Comparison of ENCODE assay signal across 9 cellular contexts in the genomic region with DNA sequence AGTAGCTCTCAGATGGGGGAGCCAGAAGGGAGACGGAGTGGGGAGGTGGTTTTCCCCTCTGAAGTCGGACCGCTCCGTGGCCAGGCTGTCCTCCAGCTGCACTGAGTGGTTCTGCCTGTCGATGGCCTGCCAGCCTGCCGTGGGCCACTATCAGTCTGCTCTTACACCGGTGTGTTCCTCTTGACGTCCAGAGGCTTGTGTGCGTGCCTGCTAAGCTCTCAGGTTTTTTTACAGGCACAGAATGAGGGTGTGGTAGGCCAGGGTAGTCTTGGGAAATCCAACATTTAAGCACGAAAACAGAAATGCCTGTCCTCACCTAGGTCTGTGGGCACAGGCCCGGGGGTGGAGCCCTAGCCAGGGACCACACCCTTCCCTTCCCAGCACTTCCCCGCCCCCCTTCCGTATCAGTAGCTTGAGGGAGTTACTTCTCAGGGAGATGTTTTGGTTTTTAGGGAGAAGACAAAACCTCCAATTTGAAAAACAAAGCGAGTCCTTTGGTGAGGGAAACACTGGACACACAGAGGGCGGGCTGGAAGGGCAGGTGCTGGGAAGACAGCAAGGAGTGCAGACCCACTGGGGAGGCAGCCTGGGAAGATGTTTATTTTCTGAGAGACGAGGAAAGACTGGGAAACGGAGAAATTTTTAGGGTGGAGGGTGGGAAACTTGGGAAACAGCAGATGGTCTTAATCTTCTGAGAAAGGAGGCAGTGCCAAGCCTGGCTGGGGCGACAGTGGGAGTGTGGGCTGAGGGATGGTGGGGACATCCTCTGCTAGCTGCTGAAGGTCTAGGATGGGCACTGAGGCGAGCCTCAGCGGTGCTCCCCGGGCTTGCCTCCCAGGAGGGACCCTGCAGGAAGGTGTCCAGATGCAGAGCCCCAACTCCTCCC.
DNase-seq lines count a peak whose midpoint lies in the region; ATAC-seq and TF ChIP-seq lines count a peak whose summit lies in the region.
"Had no signal": no experiment of that assay in that cellular context is flagged by ENCODE, and none has a peak within 500 bp of the region (broad histone marks: within the 10 kb centered on the region; RNA-seq: fewer than 3 reads in every experiment).

No MANE protein-coding gene starts in this region.

- H3K27me3 ChIP-seq in neutrophil = no peaks in the 10 kb centered on the region

- H3K27ac ChIP-seq in neutrophil = peak overlapping the region; percentile 87

- peaks cover 77 to 79% of the 10 kb centered on the region in 2 experiments for H3K4me1 ChIP-seq in neutrophil (ENCODE audit: control insufficient read depth in 1 of 2, insufficient read depth in 1 of 2, low read depth in 1 of 2, low read length in 1 of 2)

- H3K9me3 ChIP-seq in neutrophil = no peaks in the 10 kb centered on the region

- peak overlapping the region; percentile 20 to 57 for H3K4me3 ChIP-seq in neutrophil (ENCODE audit: low read depth in 1 of 2, low read length in 1 of 2)

- no peaks in the 10 kb centered on the region for H3K36me3 ChIP-seq in neutrophil

- ATAC-seq in HG02981 (IDR thresholded peaks at IDR 0.05; ENCODE audit: unreplicated experiment) (no peak), SK-N-SH treated with all-trans-retinoic acid at 6 μM for 48 hours (no peak)

- DNase-seq in CMK (ENCODE audit: low read depth) (peak; percentile 60), NCI-H69 (lab: John Stamatoyannopoulos, UW) (peak; percentile 64), fibroblast of peridontal ligament (ENCODE audit: extremely low read depth) (peak; percentile 20), Kasumi-1 (lab: John Stamatoyannopoulos, UW) (no peak), AG20443 (ENCODE audit: low spot score) (no peak)
- DNase-seq: activated B cell treated with CpG ODN at 0.5 μM for 24 hours had no signal

- no peak for TF ChIP-seq CTCF in neutrophil (IDR thresholded peaks at IDR 0.05)

TF ChIP-seq in SK-N-SH treated with all-trans-retinoic acid at 6 μM for 48 hours, 23 proteins besides CTCF, POLR2A, EP300 and RAD21:
- no peak for TF ChIP-seq OSR1 (CRISPR knock-in tag; IDR thresholded peaks at IDR 0.05)
- TF ChIP-seq TCF4 (CRISPR knock-in tag; IDR thresholded peaks at IDR 0.05; ENCODE audit: borderline replicate concordance) = no peak
- no peak for TF ChIP-seq SNAI2 (CRISPR knock-in tag; IDR thresholded peaks at IDR 0.05)
- TF ChIP-seq BACH2 (CRISPR knock-in tag; IDR thresholded peaks at IDR 0.05; ENCODE audit: borderline replicate concordance) = no peak
- no peak for TF ChIP-seq ESRRG (CRISPR knock-in tag; IDR thresholded peaks at IDR 0.05)
- no peak for TF ChIP-seq ZNF565 (CRISPR knock-in tag; conservative IDR thresholded peaks at IDR 0.05; ENCODE audit: low read depth)
- no peak for TF ChIP-seq CSRNP3 (CRISPR knock-in tag; IDR thresholded peaks at IDR 0.05)
- TF ChIP-seq ZC3H10 (CRISPR knock-in tag; IDR thresholded peaks at IDR 0.05) = no peak
- no peak for TF ChIP-seq ZNF8 (CRISPR knock-in tag; IDR thresholded peaks at IDR 0.05)
- TF ChIP-seq ZFP3 (CRISPR knock-in tag; IDR thresholded peaks at IDR 0.05) = no peak
- TF ChIP-seq TOX (CRISPR knock-in tag; IDR thresholded peaks at IDR 0.05; ENCODE audit: borderline replicate concordance) = no peak
- no peak for TF ChIP-seq ISL1 (CRISPR knock-in tag; IDR thresholded peaks at IDR 0.05)
- no peak for TF ChIP-seq PATZ1 (CRISPR knock-in tag; IDR thresholded peaks at IDR 0.05; ENCODE audit: borderline replicate concordance)
- TF ChIP-seq ZFP30 (CRISPR knock-in tag; IDR thresholded peaks at IDR 0.05) = no peak
- TF ChIP-seq, protein P1, sequence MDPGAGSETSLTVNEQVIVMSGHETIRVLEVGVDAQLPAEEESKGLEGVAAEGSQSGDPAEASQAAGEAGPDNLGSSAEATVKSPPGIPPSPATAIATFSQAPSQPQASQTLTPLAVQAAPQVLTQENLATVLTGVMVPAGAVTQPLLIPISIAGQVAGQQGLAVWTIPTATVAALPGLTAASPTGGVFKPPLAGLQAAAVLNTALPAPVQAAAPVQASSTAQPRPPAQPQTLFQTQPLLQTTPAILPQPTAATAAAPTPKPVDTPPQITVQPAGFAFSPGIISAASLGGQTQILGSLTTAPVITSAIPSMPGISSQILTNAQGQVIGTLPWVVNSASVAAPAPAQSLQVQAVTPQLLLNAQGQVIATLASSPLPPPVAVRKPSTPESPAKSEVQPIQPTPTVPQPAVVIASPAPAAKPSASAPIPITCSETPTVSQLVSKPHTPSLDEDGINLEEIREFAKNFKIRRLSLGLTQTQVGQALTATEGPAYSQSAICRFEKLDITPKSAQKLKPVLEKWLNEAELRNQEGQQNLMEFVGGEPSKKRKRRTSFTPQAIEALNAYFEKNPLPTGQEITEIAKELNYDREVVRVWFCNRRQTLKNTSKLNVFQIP (CRISPR knock-in tag; IDR thresholded peaks at IDR 0.05; ENCODE audit: borderline replicate concordance, low read depth) = no peak

Comparison
In these comparisons a context has a peak if more than half of its experiments do, and no peak if none do; other contexts are left out.
1. DNase-seq: peak in CMK (single experiment), NCI-H69 (single experiment) and fibroblast of peridontal ligament (single experiment); none in Kasumi-1 (0 of 2) and AG20443 (single experiment).